In the genomic region with DNA sequence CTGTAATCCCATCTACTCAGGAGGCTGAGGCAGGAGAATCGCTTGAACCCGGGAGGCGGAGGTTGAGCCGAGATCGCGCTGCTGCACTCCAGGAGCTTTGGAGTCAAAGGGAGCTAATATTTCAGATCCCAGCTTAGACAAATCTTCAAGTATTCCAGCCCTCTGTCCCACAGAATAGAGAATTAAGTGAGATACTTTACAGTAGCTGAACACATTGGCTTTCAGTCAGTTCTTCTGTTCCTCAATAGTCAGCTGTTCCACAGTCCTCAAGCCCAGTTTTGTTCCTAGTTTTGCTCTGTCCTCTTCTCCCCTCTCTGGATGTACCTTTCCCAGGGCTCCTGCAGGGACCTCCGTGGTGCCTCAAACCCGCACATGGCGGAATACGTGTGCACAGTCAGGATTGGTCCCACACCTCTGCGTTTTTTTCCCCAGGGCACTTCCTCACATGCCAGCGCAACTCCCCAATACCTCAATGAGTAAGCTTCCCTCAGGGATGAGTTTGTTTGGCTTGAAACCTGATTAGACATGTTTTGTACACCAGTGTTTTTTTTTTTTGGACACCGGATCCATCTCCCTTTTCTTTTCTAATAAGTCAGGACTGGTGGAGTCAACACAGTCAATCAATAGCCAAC, we compare ENCODE assay signal across 10 cellular contexts. TPM values are rescaled to one million over a fixed set of nuclear protein-coding genes. Genes with fewer than 3 reads are reported as not detected.
DNase-seq lines count a peak whose midpoint lies in the region; ATAC-seq and TF ChIP-seq lines count a peak whose summit lies in the region.
"Had no signal": no experiment of that assay in that cellular context is flagged by ENCODE, and none has a peak within 500 bp of the region (broad histone marks: within the 10 kb centered on the region; RNA-seq: fewer than 3 reads in every experiment).

No MANE protein-coding gene starts in this region.

- intact Hi-C loops in left ventricle myocardium superior (cut with micrococcal nuclease), result no loop called here
- intact Hi-C loops in upper lobe of right lung (cut with DNase I), result no loop called here

- DNase-seq in right atrium auricular region (ENCODE audit: low spot score) (no peak), left ventricle myocardium superior (no peak), immature natural killer cell (no peak), upper lobe of right lung (no peak)
- no peak for DNase-seq in activated naive CD4-positive, alpha-beta T cell treated with anti-CD3 and anti-CD28 coated beads, Interleukin-2, amount 50 U/mL, for 72 hours (ENCODE audit: low spot score in 2 of 2)
- DNase-seq: GOT3, NCI-H1694 treated with DMSO at 0.1 percent for 48 hours had no signal

- peaks cover 44% of the 10 kb centered on the region for H3K36me3 ChIP-seq in right atrium auricular region
- H3K36me3 ChIP-seq in upper lobe of right lung, result peaks cover 39% of the 10 kb centered on the region

- no peaks in the 10 kb centered on the region for H3K9me3 Mint-ChIP-seq in activated naive CD4-positive, alpha-beta T cell treated with anti-CD3 and anti-CD28 coated beads, Interleukin-2, amount 50 U/mL, for 72 hours
- no peaks in the 10 kb centered on the region for H3K9me3 Mint-ChIP-seq in immature natural killer cell

- H3K4me1 Mint-ChIP-seq in immature natural killer cell, result peaks cover 47 to 60% of the 10 kb centered on the region in 2 donors

- no peak for ATAC-seq in left ventricle myocardium superior
- ATAC-seq in activated naive CD4-positive, alpha-beta T cell treated with anti-CD3 and anti-CD28 coated beads, Interleukin-2, amount 50 U/mL, for 72 hours, result no peak
- no peak for ATAC-seq in upper lobe of right lung
- ATAC-seq in GM21423 (IDR thresholded peaks at IDR 0.05; ENCODE audit: unreplicated experiment), result no peak
- ATAC-seq in GM18861 (IDR thresholded peaks at IDR 0.05; ENCODE audit: unreplicated experiment), result no peak
- no peak for ATAC-seq in GM19023 (IDR thresholded peaks at IDR 0.05; ENCODE audit: unreplicated experiment)

- H3K4me3 Mint-ChIP-seq in immature natural killer cell, result peak overlapping the region; percentile 66 to 97 (median 92)

- H3K4me3 ChIP-seq in right atrium auricular region, result peak overlapping the region; percentile 80 to 90
- H3K4me3 ChIP-seq in upper lobe of right lung, result peak overlapping the region; percentile 100

- H3K27me3 Mint-ChIP-seq in immature natural killer cell (ENCODE audit: low read depth in 3 of 3), result peaks cover 0 to 11% (median 0%) of the 10 kb centered on the region in 3 donors

- H3K27ac ChIP-seq in right atrium auricular region, result peak overlapping the region; percentile 95
- no peak overlapping the region for H3K27ac ChIP-seq in upper lobe of right lung

- no peaks in the 10 kb centered on the region for H3K27me3 ChIP-seq in right atrium auricular region
- no peaks in the 10 kb centered on the region for H3K27me3 ChIP-seq in upper lobe of right lung

- H3K9me3 ChIP-seq in right atrium auricular region, result no peaks in the 10 kb centered on the region
- H3K9me3 ChIP-seq in upper lobe of right lung, result no peaks in the 10 kb centered on the region

- peaks cover 12 to 19% of the 10 kb centered on the region in 2 donors for H3K36me3 Mint-ChIP-seq in activated naive CD4-positive, alpha-beta T cell treated with anti-CD3 and anti-CD28 coated beads, Interleukin-2, amount 50 U/mL, for 72 hours
- peaks cover 0 to 13% (median 8%) of the 10 kb centered on the region in 3 donors for H3K36me3 Mint-ChIP-seq in immature natural killer cell

- TF ChIP-seq CTCF in right atrium auricular region (IDR thresholded peaks at IDR 0.05) (no peak), upper lobe of right lung (IDR thresholded peaks at IDR 0.05) (no peak)

- H3K27ac Mint-ChIP-seq in activated naive CD4-positive, alpha-beta T cell treated with anti-CD3 and anti-CD28 coated beads, Interleukin-2, amount 50 U/mL, for 72 hours, result peak overlapping the region; percentile 89 to 95
- H3K27ac Mint-ChIP-seq in immature natural killer cell, result peak overlapping the region; percentile 51 to 98 (median 92)

- H3K4me1 ChIP-seq in right atrium auricular region (peaks cover 0 to 67% of the 10 kb centered on the region in 2 donors), upper lobe of right lung (peaks cover 24% of the 10 kb centered on the region)

RNA-seq across cellular contexts. Expression of a gene that starts 1.2 kb away (rescaled TPM):
- total RNA-seq in right atrium auricular region, result 100 to 1,000 TPM; 367 to 466 TPM
- 688 TPM for total RNA-seq in left ventricle myocardium superior
- 10 to 100 TPM; 54.9 to 62.3 TPM for total RNA-seq in activated naive CD4-positive, alpha-beta T cell treated with anti-CD3 and anti-CD28 coated beads, Interleukin-2, amount 50 U/mL, for 72 hours
- polyA plus RNA-seq in immature natural killer cell, result 10 to 100 TPM; 34.9 to 55.9 (median 37.7) TPM
- total RNA-seq in upper lobe of right lung, result 89.9 TPM

RNA-seq across cellular contexts. Expression of a gene that starts 37.8 kb away (rescaled TPM):
- total RNA-seq in right atrium auricular region (10 to 100 TPM; 19.1 to 31.0 TPM), left ventricle myocardium superior (11.5 TPM), upper lobe of right lung (37.9 TPM)
- 10 to 100 TPM; 30.8 to 50.4 TPM for total RNA-seq in activated naive CD4-positive, alpha-beta T cell treated with anti-CD3 and anti-CD28 coated beads, Interleukin-2, amount 50 U/mL, for 72 hours
- 10 to 100 TPM; 29.0 to 34.4 (median 32.4) TPM for polyA plus RNA-seq in immature natural killer cell

RNA-seq across cellular contexts. Expression of a gene that starts 47.0 kb away (rescaled TPM):
- 10 to 100 TPM; 56.1 to 58.1 TPM for total RNA-seq in right atrium auricular region
- total RNA-seq in left ventricle myocardium superior, result 64.4 TPM
- total RNA-seq in activated naive CD4-positive, alpha-beta T cell treated with anti-CD3 and anti-CD28 coated beads, Interleukin-2, amount 50 U/mL, for 72 hours, result 10 to 100 TPM; 17.9 to 32.8 TPM
- 10 to 100 TPM; 36.2 to 81.9 (median 73.8) TPM for polyA plus RNA-seq in immature natural killer cell
- 76.8 TPM for total RNA-seq in upper lobe of right lung

RNA-seq across cellular contexts. Expression of a gene that starts 55.3 kb away (rescaled TPM):
- total RNA-seq in right atrium auricular region (10 to 100 TPM; 70.8 to 73.2 TPM), left ventricle myocardium superior (35.8 TPM), upper lobe of right lung (43.7 TPM)
- 10 to 100 TPM; 16.3 to 24.9 TPM for total RNA-seq in activated naive CD4-positive, alpha-beta T cell treated with anti-CD3 and anti-CD28 coated beads, Interleukin-2, amount 50 U/mL, for 72 hours
- polyA plus RNA-seq in immature natural killer cell, result 10 to 100 TPM; 47.4 to 78.3 (median 52.0) TPM
